In genomic region chr18:31077883-31078282, GRCh38 we compare ENCODE assay signal across 1 cellular context.
A peak's percentile ranks its signal among the peaks of the same experiment; 100 is the strongest.
TF ChIP-seq lines count a peak whose summit lies in the region.

No MANE protein-coding gene starts in this region.

TF ChIP-seq in K562, 482 proteins besides CTCF, POLR2A, EP300 and RAD21:
- peak; percentile 31; the same call in 1 of the 2 replicates for TF ChIP-seq GABPA (tag; conservative IDR thresholded peaks at IDR 0.05; ENCODE audit: low read depth)
- TF ChIP-seq ZBTB40 (IDR thresholded peaks at IDR 0.05), result peak; percentile 52; the same call in 1 of the 2 replicates
- TF ChIP-seq ZBTB40 (CRISPR knock-in tag; IDR thresholded peaks at IDR 0.05), result no peak
- no peak for TF ChIP-seq POU5F1 (IDR thresholded peaks at IDR 0.05; ENCODE audit: borderline replicate concordance, low read depth, low read length, partially characterized antibody)
- no peak for TF ChIP-seq ILK (tag; IDR thresholded peaks at IDR 0.05; ENCODE audit: borderline replicate concordance, low read depth)
- TF ChIP-seq PCBP1 (IDR thresholded peaks at IDR 0.05; ENCODE audit: low read depth, low read length, poor library complexity, severe bottlenecking), result no peak
